In genomic region chr4:176781739-176782100, GRCh38 we compare ENCODE assay signal across 18 cellular contexts. TPM values are rescaled to one million over a fixed set of nuclear protein-coding genes. Genes with fewer than 3 reads are reported as not detected.
DNase-seq lines count a peak whose midpoint lies in the region; ATAC-seq, FAIRE-seq and TF ChIP-seq lines count a peak whose summit lies in the region.
"Had no signal": no experiment of that assay in that cellular context is flagged by ENCODE, and none has a peak within 500 bp of the region (broad histone marks: within the 10 kb centered on the region; RNA-seq: fewer than 3 reads in every experiment).

No MANE protein-coding gene starts in this region.

- H3K36me3 ChIP-seq in heart left ventricle = no peaks in the 10 kb centered on the region
- no peaks in the 10 kb centered on the region for H3K36me3 ChIP-seq in astrocyte (ENCODE audit: insufficient read depth, low read length)
- no peaks in the 10 kb centered on the region for H3K36me3 ChIP-seq in keratinocyte (ENCODE audit: control insufficient read depth in 2 of 2, extremely low read depth in 1 of 2, insufficient read depth in 2 of 2, low read length in 2 of 2)
- no peaks in the 10 kb centered on the region for H3K36me3 ChIP-seq in urinary bladder (ENCODE audit: insufficient read depth)
- H3K36me3 ChIP-seq in left lung = no peaks in the 10 kb centered on the region
- H3K36me3 ChIP-seq in Karpas-422 (ENCODE audit: insufficient read depth, low read length) = no peaks in the 10 kb centered on the region
- H3K36me3 ChIP-seq: right lobe of liver, stomach had no signal

- peak overlapping the region; percentile 29 for H3K4me3 Mint-ChIP-seq in astrocyte (ENCODE audit: unreplicated experiment)
- H3K4me3 Mint-ChIP-seq: activated naive CD8-positive, alpha-beta T cell treated with anti-CD3 and anti-CD28 coated beads, Interleukin-2, amount 50 U/mL, for 24 hours; activated T-cell treated with anti-CD3 and anti-CD28 coated beads, Interleukin-2, amount 50 U/mL, for 24 hours; naive B cell; T-cell had no signal

- H3K9me3 ChIP-seq in heart left ventricle (no peaks in the 10 kb centered on the region), astrocyte (ENCODE audit: insufficient read depth, low read depth, low read length) (no peaks in the 10 kb centered on the region), keratinocyte (ENCODE audit: control insufficient read depth, low read depth, low read length) (no peaks in the 10 kb centered on the region), left lung (no peaks in the 10 kb centered on the region), Karpas-422 (ENCODE audit: low read length) (no peaks in the 10 kb centered on the region)
- H3K9me3 ChIP-seq: right lobe of liver, stomach had no signal

- peak; percentile 89 for FAIRE-seq in astrocyte (lab: Jason Lieb, UNC)
- FAIRE-seq in keratinocyte (lab: Jason Lieb, UNC) = peak; percentile 84
- FAIRE-seq: A204.1 had no signal

- no peaks in the 10 kb centered on the region for H3K9me1 ChIP-seq in keratinocyte (ENCODE audit: control insufficient read depth, extremely low read depth, insufficient read depth, low read length)

- H3K79me2 ChIP-seq in astrocyte (ENCODE audit: insufficient read depth, low read length) (peaks cover 100% of the 10 kb centered on the region), keratinocyte (ENCODE audit: control insufficient read depth, insufficient read depth, low read length) (peaks cover 97% of the 10 kb centered on the region), Karpas-422 (ENCODE audit: low read length) (no peaks in the 10 kb centered on the region)

- H4K20me1 ChIP-seq in astrocyte (ENCODE audit: insufficient read depth, low read length) (peaks cover 12% of the 10 kb centered on the region), keratinocyte (ENCODE audit: control insufficient read depth, extremely low read depth, insufficient read depth, low read length) (no peaks in the 10 kb centered on the region), Karpas-422 (ENCODE audit: insufficient read depth, low read depth, low read length) (no peaks in the 10 kb centered on the region)

- H3K4me3 ChIP-seq in heart left ventricle = peak overlapping the region in 6 of 12 donors; percentile 2 to 24 (median 13)
- no peak overlapping the region for H3K4me3 ChIP-seq in astrocyte (ENCODE audit: insufficient read depth, low read depth, low read length)
- peak overlapping the region in 2 of 3 experiments; percentile 12 to 25 for H3K4me3 ChIP-seq in keratinocyte (ENCODE audit: control insufficient read depth in 2 of 3, extremely low read depth in 1 of 3, insufficient read depth in 2 of 3, low read depth in 1 of 3, low read length in 3 of 3)
- H3K4me3 ChIP-seq in urinary bladder (ENCODE audit: low read depth, low read length) = no peak overlapping the region
- no peak overlapping the region for H3K4me3 ChIP-seq in left lung
- no peak overlapping the region for H3K4me3 ChIP-seq in Karpas-422 (ENCODE audit: low read length)
- H3K4me3 ChIP-seq: right lobe of liver, stomach had no signal

- intact Hi-C loops in heart left ventricle (cut with DNase I) = loop anchor here in 2 of 10 donors (5.0 to 10.0 kb wide), 2 partner anchors 217 to 404 kb away; no protein-coding TSS in a partner anchor
- intact Hi-C loops in Right ventricle myocardium inferior (cut with DNase I) = no loop called here
- intact Hi-C loops in left lung (cut with DNase I) = no loop called here

- 48 to 65% (median 53%) methylated on average over 4 of the region's 4 CpGs for WGBS in heart left ventricle, 4 donors
- WGBS in urinary bladder = 63% methylated on average over 4 of the region's 4 CpGs

- H3K4me1 Mint-ChIP-seq in astrocyte (ENCODE audit: low read depth, unreplicated experiment) = peaks cover 33% of the 10 kb centered on the region
- H3K4me1 Mint-ChIP-seq: activated naive CD8-positive, alpha-beta T cell treated with anti-CD3 and anti-CD28 coated beads, Interleukin-2, amount 50 U/mL, for 24 hours; naive B cell; T-cell had no signal

- ATAC-seq in heart left ventricle (peak in 2 of 4 donors; percentile 36 to 55), Right ventricle myocardium inferior (no peak), left lung (no peak)
- ATAC-seq: activated naive CD8-positive, alpha-beta T cell treated with anti-CD3 and anti-CD28 coated beads, Interleukin-2, amount 50 U/mL, for 24 hours; right lobe of liver; T-cell had no signal

- DNase-seq in heart left ventricle (no peak), Right ventricle myocardium inferior (ENCODE audit: missing footprints) (no peak), astrocyte (ENCODE audit: low read depth) (no peak), keratinocyte (ENCODE audit: low read depth, low spot score) (no peak), left lung (no peak), Karpas-422 (no peak), SK-N-DZ (ENCODE audit: low spot score) (no peak)
- DNase-seq: activated naive CD8-positive, alpha-beta T cell treated with anti-CD3 and anti-CD28 coated beads, Interleukin-2, amount 50 U/mL, for 24 hours; activated T-cell treated with anti-CD3 and anti-CD28 coated beads, Interleukin-2, amount 50 U/mL, for 24 hours; cortex of kidney; kidney; MM.1S; naive B cell; right lobe of liver; stomach; T-cell had no signal

- dilution Hi-C loops in keratinocyte (cut with MboI; ENCODE audit: extremely low pct_ligation_motif_present, low sequenced_read_pairs) = no loop called here

- H3K9me2 ChIP-seq in Karpas-422 (replicated peaks; ENCODE audit: insufficient read depth, low read length) = no peaks in the 10 kb centered on the region

- H3K27me3 ChIP-seq in heart left ventricle = no peaks in the 10 kb centered on the region
- H3K27me3 ChIP-seq in astrocyte (ENCODE audit: insufficient read depth, low read length) = no peaks in the 10 kb centered on the region
- no peaks in the 10 kb centered on the region for H3K27me3 ChIP-seq in keratinocyte (ENCODE audit: control insufficient read depth, extremely low read depth, insufficient read depth, low read length)
- H3K27me3 ChIP-seq in left lung = no peaks in the 10 kb centered on the region
- no peaks in the 10 kb centered on the region for H3K27me3 ChIP-seq in Karpas-422 (ENCODE audit: low read length)
- H3K27me3 ChIP-seq: right lobe of liver, stomach had no signal

- H3K4me1 ChIP-seq in heart left ventricle (peaks cover 0 to 24% (median 3%) of the 10 kb centered on the region in 12 donors), astrocyte (ENCODE audit: insufficient read depth, low read length) (peaks cover 34% of the 10 kb centered on the region), keratinocyte (ENCODE audit: control insufficient read depth, extremely low read depth, insufficient read depth, low read length) (peaks cover 56% of the 10 kb centered on the region), urinary bladder (ENCODE audit: insufficient read depth) (no peaks in the 10 kb centered on the region), left lung (peaks cover 0 to 2% of the 10 kb centered on the region in 2 donors), Karpas-422 (ENCODE audit: low read length) (no peaks in the 10 kb centered on the region)
- H3K4me1 ChIP-seq: right lobe of liver had no signal

- H3K9ac ChIP-seq in astrocyte (ENCODE audit: low read length) (peak overlapping the region; percentile 47), keratinocyte (ENCODE audit: control insufficient read depth, extremely low read depth, insufficient read depth, low read length) (peak overlapping the region; percentile 50), Karpas-422 (ENCODE audit: low read length) (no peak overlapping the region)

- H3K27ac ChIP-seq in heart left ventricle (peak overlapping the region in 11 of 12 donors; percentile 4 to 58 (median 49)), astrocyte (ENCODE audit: low read depth, low read length) (peak overlapping the region; percentile 71), keratinocyte (ENCODE audit: control insufficient read depth, insufficient read depth, low read length) (peak overlapping the region; percentile 70), urinary bladder (ENCODE audit: low read depth) (peak overlapping the region; percentile 56), left lung (peak overlapping the region in 1 of 2 donors; percentile 37), Karpas-422 (ENCODE audit: low read length) (no peak overlapping the region)
- H3K27ac ChIP-seq: right lobe of liver had no signal

- no peak for TF ChIP-seq CTCF in heart left ventricle (IDR thresholded peaks at IDR 0.05)
- no peak for TF ChIP-seq CTCF in astrocyte (IDR thresholded peaks at IDR 0.05; ENCODE audit: insufficient read depth, low read depth, low read length)
- no peak for TF ChIP-seq CTCF in keratinocyte (optimal IDR thresholded peaks at IDR 0.05 in 1 of 3, IDR thresholded peaks at IDR 0.05 in 1 of 3, conservative IDR thresholded peaks at IDR 0.05 in 1 of 3; ENCODE audit: extremely low read depth in 1 of 3, insufficient read depth in 2 of 3, low read length in 3 of 3)
- no peak for TF ChIP-seq CTCF in left lung (IDR thresholded peaks at IDR 0.05)

- no peaks in the 10 kb centered on the region for H3K36me3 Mint-ChIP-seq in astrocyte (ENCODE audit: low read depth, unreplicated experiment)
- H3K36me3 Mint-ChIP-seq: naive B cell, T-cell had no signal

- no peaks in the 10 kb centered on the region for H3K27me3 Mint-ChIP-seq in astrocyte (ENCODE audit: low read depth, unreplicated experiment)
- H3K27me3 Mint-ChIP-seq: activated T-cell treated with anti-CD3 and anti-CD28 coated beads, Interleukin-2, amount 50 U/mL, for 24 hours had no signal

- peak overlapping the region; percentile 54 for H3K4me2 ChIP-seq in astrocyte (ENCODE audit: low read length)
- H3K4me2 ChIP-seq in keratinocyte (ENCODE audit: control insufficient read depth, extremely low read depth, insufficient read depth, low read depth, low read length) = peak overlapping the region; percentile 81
- no peak overlapping the region for H3K4me2 ChIP-seq in Karpas-422 (ENCODE audit: low read depth, low read length, poor library complexity, severe bottlenecking)

- H3K9me3 Mint-ChIP-seq in astrocyte (ENCODE audit: unreplicated experiment) = no peaks in the 10 kb centered on the region
- H3K9me3 Mint-ChIP-seq: activated naive CD8-positive, alpha-beta T cell treated with anti-CD3 and anti-CD28 coated beads, Interleukin-2, amount 50 U/mL, for 24 hours; activated T-cell treated with anti-CD3 and anti-CD28 coated beads, Interleukin-2, amount 50 U/mL, for 24 hours; naive B cell; T-cell had no signal

- H3K27ac Mint-ChIP-seq in astrocyte (ENCODE audit: unreplicated experiment) = no peak overlapping the region
- H3K27ac Mint-ChIP-seq: activated naive CD8-positive, alpha-beta T cell treated with anti-CD3 and anti-CD28 coated beads, Interleukin-2, amount 50 U/mL, for 24 hours; activated T-cell treated with anti-CD3 and anti-CD28 coated beads, Interleukin-2, amount 50 U/mL, for 24 hours; naive B cell; T-cell had no signal

- TF ChIP-seq POLR2A in heart left ventricle (IDR thresholded peaks at IDR 0.05) = no peak

- H2AFZ ChIP-seq in astrocyte (ENCODE audit: low read depth, low read length) = no peak overlapping the region
- H2AFZ ChIP-seq in keratinocyte (ENCODE audit: control insufficient read depth, low read length) = peak overlapping the region; percentile 12
- H2AFZ ChIP-seq in Karpas-422 (ENCODE audit: low read length) = no peak overlapping the region

RNA-seq across cellular contexts. Expression of gene VEGFC, which starts 11.0 kb away (rescaled TPM):
- total RNA-seq in heart left ventricle (10 to 100 TPM in 4 of 9 donors, 1 to 10 TPM in 5; 5.0 to 16.0 (median 7.9) TPM), Right ventricle myocardium inferior (6.0 TPM), astrocyte (20.3 and 24.2 TPM in 2 replicates), urinary bladder (15.4 TPM), left lung (10 to 100 TPM in 1 of 2 donors, 1 to 10 TPM in 1; 6.3 to 11.9 TPM)
- polyA plus RNA-seq in heart left ventricle (1 to 10 TPM; 4.0 to 7.3 TPM), keratinocyte (7.6 to 46.0 TPM (median 19.4 TPM) in 3 replicates), urinary bladder (9.7 TPM)
- 4.3 TPM for polyA plus RNA-seq in keratinocyte (2011; ENCODE audit: low read depth)
- 14.2 and 19.9 TPM in 2 replicates for polyA plus RNA-seq in keratinocyte (2011; cell fraction: cytosol; rRNA removed)
- 28.6 and 29.0 TPM in 2 replicates for polyA plus RNA-seq in keratinocyte (2011; cell fraction: nucleus; rRNA removed)
- 5.1 and 33.6 TPM in 2 replicates for polyA plus RNA-seq in keratinocyte (2012; ENCODE audit: low replicate concordance)
- 12.5 to 21.1 TPM (median 20.0 TPM) in 3 replicates for polyA minus RNA-seq in keratinocyte
- polyA minus RNA-seq in keratinocyte (2011; cell fraction: cytosol; rRNA and poly(A)+ RNA removed) = 10.6 TPM
- polyA minus RNA-seq in keratinocyte (2011; cell fraction: nucleus; rRNA and poly(A)+ RNA removed) = 10.4 and 14.9 TPM in 2 replicates
- total RNA-seq in Karpas-422 (2014; rRNA removed; shearing (Covaris generic); ENCODE audit: low replicate concordance) = not detected in 2 replicates
- polyA plus RNA-seq in SK-N-DZ (2014; cell fraction: cytosol; rRNA removed) = 0.09 and 0.56 TPM in 2 replicates
- 0.08 and 0.60 TPM in 2 replicates for polyA plus RNA-seq in SK-N-DZ (2014; cell fraction: nucleus; rRNA removed)

Comparison
In these comparisons a context has a peak if more than half of its experiments do, and no peak if none do; other contexts are left out.
1. H3K4me3 ChIP-seq: peak in keratinocyte (2 of 3); none in astrocyte (single experiment), urinary bladder (single experiment), left lung (0 of 2) and Karpas-422 (single experiment).